ENCODE assay signal across 15 cellular contexts in the genomic region with DNA sequence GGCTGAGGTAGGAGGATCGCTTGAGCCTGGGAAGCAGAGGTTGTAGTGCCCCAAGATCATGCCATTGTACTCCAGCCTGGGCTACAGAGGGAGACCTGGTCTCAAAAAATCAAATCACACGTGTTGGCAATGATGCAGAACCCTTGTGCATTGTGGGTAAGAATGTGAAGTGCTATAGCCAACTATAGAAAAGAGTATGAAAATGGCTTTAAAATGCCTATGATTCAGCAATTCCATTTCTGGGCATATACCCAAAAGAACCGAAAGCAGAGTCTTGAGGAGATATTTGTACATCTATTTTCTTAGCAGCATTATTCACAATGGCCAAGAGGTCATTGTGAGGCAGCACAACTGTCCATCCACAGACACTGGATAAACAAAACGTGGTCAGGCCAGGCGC. TPM values are rescaled to one million over a fixed set of nuclear protein-coding genes. Genes with fewer than 3 reads are reported as not detected.
DNase-seq lines count a peak whose midpoint lies in the region; ATAC-seq and TF ChIP-seq lines count a peak whose summit lies in the region.
"Had no signal": no experiment of that assay in that cellular context is flagged by ENCODE, and none has a peak within 500 bp of the region (broad histone marks: within the 10 kb centered on the region; RNA-seq: fewer than 3 reads in every experiment).

No MANE protein-coding gene starts in this region.

- H3K27me3 Mint-ChIP-seq in immature natural killer cell (ENCODE audit: low read depth in 3 of 3) = peaks cover 0 to 11% (median 0%) of the 10 kb centered on the region in 3 donors
- H3K27me3 Mint-ChIP-seq: T-cell had no signal

- H3K36me3 Mint-ChIP-seq in immature natural killer cell = no peaks in the 10 kb centered on the region
- H3K36me3 Mint-ChIP-seq: T-cell had no signal

- H3K4me3 Mint-ChIP-seq in immature natural killer cell = peak overlapping the region in 2 of 5 donors; percentile 3 to 8
- H3K4me3 Mint-ChIP-seq: stimulated activated naive CD8-positive, alpha-beta T cell treated with anti-CD3 and anti-CD28 coated beads, Interleukin-15, amount 100 ng/mL, for 72 hours; T-cell had no signal

- H3K27ac Mint-ChIP-seq in immature natural killer cell = peak overlapping the region in 3 of 6 donors; percentile 53 to 78 (median 71)
- H3K27ac Mint-ChIP-seq: stimulated activated naive CD8-positive, alpha-beta T cell treated with anti-CD3 and anti-CD28 coated beads, Interleukin-15, amount 100 ng/mL, for 72 hours had no signal

- peaks cover 6% of the 10 kb centered on the region in 2 donors for H3K4me1 Mint-ChIP-seq in immature natural killer cell

- peak overlapping the region; percentile 41 to 73 for H3K27ac ChIP-seq in coronary artery
- H3K27ac ChIP-seq: hepatocyte had no signal

- H3K9me3 Mint-ChIP-seq in immature natural killer cell = no peaks in the 10 kb centered on the region
- H3K9me3 Mint-ChIP-seq: stimulated activated naive CD8-positive, alpha-beta T cell treated with anti-CD3 and anti-CD28 coated beads, Interleukin-15, amount 100 ng/mL, for 72 hours; T-cell had no signal

- DNase-seq in AG10803 (ENCODE audit: low read depth) = peak; percentile 89
- DNase-seq in MV-4-11 (lab: John Stamatoyannopoulos, UW) = peak; percentile 8
- DNase-seq in coronary artery (ENCODE audit: low spot score) = no peak
- DNase-seq in non-pigmented ciliary epithelial cell (ENCODE audit: low read depth) = peak; percentile 63
- DNase-seq in immature natural killer cell = no peak
- DNase-seq in effector CD8-positive, alpha-beta T cell (lab: John Stamatoyannopoulos, UW) = no peak
- DNase-seq: activated naive CD4-positive, alpha-beta T cell; mesendoderm; NCI-H1436 treated with DMSO at 0.1 percent for 48 hours; posterior cingulate gyrus; stimulated activated naive CD8-positive, alpha-beta T cell treated with anti-CD3 and anti-CD28 coated beads, Interleukin-15, amount 100 ng/mL, for 72 hours; T-cell had no signal

- no peak overlapping the region for H3K4me3 ChIP-seq in AG10803 (ENCODE audit: low read length)
- H3K4me3 ChIP-seq in coronary artery = no peak overlapping the region
- H3K4me3 ChIP-seq: hepatocyte had no signal

- ATAC-seq in GM18502 (IDR thresholded peaks at IDR 0.05; ENCODE audit: poor library complexity, unreplicated experiment) (no peak), GM19463 (IDR thresholded peaks at IDR 0.05; ENCODE audit: unreplicated experiment) (no peak)
- ATAC-seq: stimulated activated naive CD8-positive, alpha-beta T cell treated with anti-CD3 and anti-CD28 coated beads, Interleukin-15, amount 100 ng/mL, for 72 hours; T-cell had no signal

- TF ChIP-seq CTCF in AG10803 (conservative IDR thresholded peaks at IDR 0.05; ENCODE audit: low read length) = no peak
- no peak for TF ChIP-seq CTCF in coronary artery (IDR thresholded peaks at IDR 0.05)

RNA-seq across cellular contexts. Expression of gene FADS3, which starts 2.6 kb away (rescaled TPM):
- polyA plus RNA-seq in immature natural killer cell = 1 to 10 TPM; 3.2 to 6.2 (median 3.9) TPM

RNA-seq across cellular contexts. Expression of gene RAB3IL1, which starts 23.4 kb away (rescaled TPM):
- not detected for polyA plus RNA-seq in immature natural killer cell

RNA-seq across cellular contexts. Expression of gene BEST1, which starts 56.2 kb away (rescaled TPM):
- polyA plus RNA-seq in immature natural killer cell = 1 to 10 TPM in 2 of 3 donors, under 1 TPM in 1; 0.64 to 1.1 (median 1.0) TPM

Comparison
In these comparisons a context has a peak if more than half of its experiments do, and no peak if none do; other contexts are left out.
1. DNase-seq: peak in AG10803 (single experiment), MV-4-11 (single experiment) and non-pigmented ciliary epithelial cell (single experiment); none in coronary artery (single experiment), immature natural killer cell (0 of 3) and effector CD8-positive, alpha-beta T cell (single experiment).